Comparison of ENCODE assay signal across 1 cellular context in genomic region chr7:149140784-149141183, GRCh38.
TF ChIP-seq lines count a peak whose summit lies in the region.

No MANE protein-coding gene starts in this region.

TF ChIP-seq in K562, 482 proteins besides CTCF, POLR2A, EP300 and RAD21:
- no peak for TF ChIP-seq TCF7 (IDR thresholded peaks at IDR 0.05; ENCODE audit: borderline replicate concordance)
- TF ChIP-seq, protein P1, sequence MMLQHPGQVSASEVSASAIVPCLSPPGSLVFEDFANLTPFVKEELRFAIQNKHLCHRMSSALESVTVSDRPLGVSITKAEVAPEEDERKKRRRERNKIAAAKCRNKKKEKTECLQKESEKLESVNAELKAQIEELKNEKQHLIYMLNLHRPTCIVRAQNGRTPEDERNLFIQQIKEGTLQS (IDR thresholded peaks at IDR 0.05), result 0 out of 2 replicates have a peak, but pooled peaks have one; percentile 28
- TF ChIP-seq, protein P1 (CRISPR knock-in tag; conservative IDR thresholded peaks at IDR 0.05), result no peak
- TF ChIP-seq ZNF384 (IDR thresholded peaks at IDR 0.05; ENCODE audit: low read depth, low read length), result peak; percentile 64
- TF ChIP-seq JUND (IDR thresholded peaks at IDR 0.05; ENCODE audit: borderline replicate concordance, low read depth, low read length), result peak; percentile 39; the same call in 1 of the 2 replicates
- TF ChIP-seq JUND (tag; IDR thresholded peaks at IDR 0.05; ENCODE audit: borderline replicate concordance, low read depth, low read length), result no peak
- no peak for TF ChIP-seq SUPT5H (IDR thresholded peaks at IDR 0.05)
- TF ChIP-seq FOSL1 (tag; conservative IDR thresholded peaks at IDR 0.05), result 0 out of 2 replicates have a peak, but pooled peaks have one; percentile 35
